Comparison of ENCODE assay signal across 8 cellular contexts in the genomic region with DNA sequence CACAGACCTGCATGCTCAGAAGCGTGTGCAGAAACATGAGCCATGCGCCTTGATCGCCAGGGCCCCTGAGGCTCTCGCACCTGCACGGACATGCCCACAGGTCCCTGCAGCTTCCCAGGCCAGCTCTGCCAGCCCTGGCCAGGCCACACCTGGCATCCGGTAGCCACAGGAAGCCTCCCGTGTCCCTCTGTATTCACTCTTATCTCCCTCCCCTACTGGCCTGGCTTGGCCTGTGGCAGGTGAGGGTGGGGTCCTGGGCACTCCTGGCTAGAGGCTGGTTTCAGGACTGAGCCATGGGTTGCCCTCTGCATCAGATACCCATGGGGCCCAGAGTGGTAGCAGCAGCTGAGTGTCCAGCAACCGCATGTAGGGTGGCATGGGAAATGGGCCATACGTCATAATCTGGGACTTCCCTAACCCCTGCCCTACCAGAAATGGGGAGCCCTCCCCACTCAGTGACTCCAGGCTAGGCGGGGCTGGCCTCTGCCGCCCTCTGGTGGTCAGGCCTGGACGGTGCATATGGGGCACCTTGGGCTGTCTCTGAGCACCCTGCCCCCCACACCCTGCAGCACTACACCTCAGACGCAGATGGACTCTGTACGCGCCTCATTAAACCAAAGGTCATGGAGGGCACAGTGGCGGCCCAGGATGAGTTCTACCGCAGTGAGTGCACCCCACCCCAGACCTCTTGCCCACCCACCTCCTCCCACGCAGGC. TPM values are rescaled to one million over a fixed set of nuclear protein-coding genes. Genes with fewer than 3 reads are reported as not detected.
A peak's percentile ranks its signal among the peaks of the same experiment; 100 is the strongest.
DNase-seq lines count a peak whose midpoint lies in the region; ATAC-seq and TF ChIP-seq lines count a peak whose summit lies in the region.

No MANE protein-coding gene starts in this region.

- TF ChIP-seq CTCF in retinal pigment epithelial cell (conservative IDR thresholded peaks at IDR 0.05; ENCODE audit: low read depth, low read length): peak; percentile 99

- in situ Hi-C loops in KBM-7 (cut with MboI; ENCODE audit: low pct_unique_long_range_greater_than_20kb, low sequenced_read_pairs): loop anchor here (25.0 kb wide), 1 partner anchor 512 kb away; no protein-coding TSS in a partner anchor

- ATAC-seq in GM19468 (IDR thresholded peaks at IDR 0.05; ENCODE audit: extremely low read depth, unreplicated experiment): peak; percentile 35

- DNase-seq in COLO668 (lab: John Stamatoyannopoulos, UW; ENCODE audit: unreplicated experiment): peak; percentile 63
- DNase-seq in KBM-7: peak; percentile 96
- DNase-seq in T follicular helper cell (ENCODE audit: low read depth): peak; percentile 83
- DNase-seq in activated naive CD8-positive, alpha-beta T cell treated with anti-CD3 and anti-CD28 coated beads, Interleukin-2, amount 50 U/mL, for 16 hours (ENCODE audit: low read depth, low spot score): peak; percentile 68
- peak; percentile 93 for DNase-seq in cardiac septum (ENCODE audit: low spot score)
- DNase-seq in retinal pigment epithelial cell (ENCODE audit: low read depth): no peak
- DNase-seq in SHP77 (lab: John Stamatoyannopoulos, UW): no peak

- intact Hi-C loops in cardiac septum (cut with DNase I): loop anchor here (1.0 to 2.0 kb wide), 2 partner anchors 19 to 29 kb away; no protein-coding TSS in a partner anchor

- no peak overlapping the region for H3K4me3 ChIP-seq in retinal pigment epithelial cell (ENCODE audit: low read length)

RNA-seq across cellular contexts. Expression of a gene that starts 12.6 kb away (rescaled TPM):
- 7.9 TPM for total RNA-seq in cardiac septum

RNA-seq across cellular contexts. Expression of a gene that starts 18.1 kb away (rescaled TPM):
- total RNA-seq in cardiac septum: 29.5 TPM

RNA-seq across cellular contexts. Expression of a gene that starts 26.4 kb away (rescaled TPM):
- total RNA-seq in cardiac septum: 0.67 TPM

RNA-seq across cellular contexts. Expression of a gene that starts 43.0 kb away (rescaled TPM):
- total RNA-seq in cardiac septum: 25.6 TPM

RNA-seq across cellular contexts. Expression of a gene that starts 51.4 kb away (rescaled TPM):
- total RNA-seq in cardiac septum: not detected

Comparison
In these comparisons a context has a peak if more than half of its experiments do, and no peak if none do; other contexts are left out.
1. DNase-seq: peak in COLO668 (single experiment), KBM-7 (single experiment), T follicular helper cell (single experiment), activated naive CD8-positive, alpha-beta T cell treated with anti-CD3 and anti-CD28 coated beads, Interleukin-2, amount 50 U/mL, for 16 hours (single experiment) and cardiac septum (single experiment); none in retinal pigment epithelial cell (single experiment) and SHP77 (0 of 2).